10 cellular contexts compared by ENCODE assay signal in genomic region chr9:14531424-14532269, GRCh38.
"Had no signal": no experiment of that assay in that cellular context is flagged by ENCODE, and none has a peak within 500 bp of the region (broad histone marks: within the 10 kb centered on the region; RNA-seq: fewer than 3 reads in every experiment).

No MANE protein-coding gene starts in this region.

- DNase-seq: activated CD4-positive, alpha-beta T cell treated with anti-CD3 and anti-CD28 coated beads, Interleukin-2, amount 50 U/mL, for 4 hours; activated CD4-positive, CD25-positive, alpha-beta regulatory T cell treated with anti-CD3 and anti-CD28 coated beads, Interleukin-2, amount 50 U/mL, for 72 hours; activated naive CD4-positive, alpha-beta T cell treated with Interleukin-2 at 50 U/mL for 16 hours; effector memory CD8-positive, alpha-beta T cell; immature natural killer cell; mesenchymal stem cell; right cardiac atrium; stimulated activated naive CD8-positive, alpha-beta T cell treated with anti-CD3 and anti-CD28 coated beads, Interleukin-15, Interleukin-2, amounts not matched to agents 100 U/mL and 50 U/mL, for 24 hours had no signal

- ATAC-seq: activated T-helper 17 cell treated with anti-CD3 and anti-CD28 coated beads, Interleukin-2, amount 50 U/mL, for 72 hours; effector memory CD8-positive, alpha-beta T cell; natural killer cell treated with Interleukin-12 subunit alpha and Interleukin-12 subunit beta and Interleukin-15 and Interleukin-18, amount 100 ng/mL, for 72 hours; right cardiac atrium; stimulated activated naive CD8-positive, alpha-beta T cell treated with anti-CD3 and anti-CD28 coated beads, Interleukin-15, Interleukin-2, amounts not matched to agents 100 U/mL and 50 U/mL, for 24 hours had no signal
